1 cellular context compared by ENCODE assay signal in genomic region chr6:23394699-23395098, GRCh38.
TF ChIP-seq lines count a peak whose summit lies in the region.

No MANE protein-coding gene starts in this region.

TF ChIP-seq in IMR-90, 13 proteins besides CTCF, POLR2A, EP300 and RAD21 (continued from another document):
- TF ChIP-seq MXI1 (IDR thresholded peaks at IDR 0.05; ENCODE audit: borderline replicate concordance, low read depth, low read length), result no peak
- TF ChIP-seq RFX5 (IDR thresholded peaks at IDR 0.05; ENCODE audit: low read depth, low read length), result no peak
- no peak for TF ChIP-seq FOS (IDR thresholded peaks at IDR 0.05; ENCODE audit: low read depth, low read length)
- no peak for TF ChIP-seq SMC3 (IDR thresholded peaks at IDR 0.05; ENCODE audit: low read depth, low read length)
- TF ChIP-seq CHD1 (IDR thresholded peaks at IDR 0.05; ENCODE audit: low read depth, low read length), result no peak
- no peak for TF ChIP-seq MAFK (IDR thresholded peaks at IDR 0.05; ENCODE audit: low read depth, low read length)
- TF ChIP-seq NFE2L2 (IDR thresholded peaks at IDR 0.05; ENCODE audit: low read depth, low read length), result no peak
- no peak for TF ChIP-seq RCOR1 (IDR thresholded peaks at IDR 0.05; ENCODE audit: insufficient replicate concordance, low read length)
- TF ChIP-seq, protein P1, sequence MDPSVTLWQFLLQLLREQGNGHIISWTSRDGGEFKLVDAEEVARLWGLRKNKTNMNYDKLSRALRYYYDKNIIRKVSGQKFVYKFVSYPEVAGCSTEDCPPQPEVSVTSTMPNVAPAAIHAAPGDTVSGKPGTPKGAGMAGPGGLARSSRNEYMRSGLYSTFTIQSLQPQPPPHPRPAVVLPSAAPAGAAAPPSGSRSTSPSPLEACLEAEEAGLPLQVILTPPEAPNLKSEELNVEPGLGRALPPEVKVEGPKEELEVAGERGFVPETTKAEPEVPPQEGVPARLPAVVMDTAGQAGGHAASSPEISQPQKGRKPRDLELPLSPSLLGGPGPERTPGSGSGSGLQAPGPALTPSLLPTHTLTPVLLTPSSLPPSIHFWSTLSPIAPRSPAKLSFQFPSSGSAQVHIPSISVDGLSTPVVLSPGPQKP (IDR thresholded peaks at IDR 0.05; ENCODE audit: borderline replicate concordance, low read depth, low read length), result no peak
